1 cellular context compared by ENCODE assay signal in the genomic region with DNA sequence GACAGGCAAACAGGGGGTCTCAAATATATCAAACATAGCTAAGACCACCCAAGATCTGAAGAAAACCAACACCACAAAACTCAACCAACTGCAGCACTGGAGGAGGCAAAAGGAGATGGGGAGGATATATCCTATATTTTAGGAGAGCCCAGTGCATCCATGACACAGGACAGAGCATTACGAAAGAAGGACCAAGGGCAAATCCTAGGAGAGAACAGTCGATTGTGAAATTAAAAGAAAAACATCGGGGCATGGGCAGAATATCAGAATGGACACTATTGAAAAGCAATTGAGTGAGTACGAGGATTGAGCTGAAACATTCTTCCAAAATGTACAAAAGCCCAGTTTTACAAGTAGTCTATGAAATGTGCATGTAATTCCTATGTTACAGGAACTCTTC.
TF ChIP-seq lines count a peak whose summit lies in the region.

No MANE protein-coding gene starts in this region.

TF ChIP-seq in HepG2, 621 proteins besides CTCF, POLR2A, EP300 and RAD21 (continued from another document):
- TF ChIP-seq, protein P1, sequence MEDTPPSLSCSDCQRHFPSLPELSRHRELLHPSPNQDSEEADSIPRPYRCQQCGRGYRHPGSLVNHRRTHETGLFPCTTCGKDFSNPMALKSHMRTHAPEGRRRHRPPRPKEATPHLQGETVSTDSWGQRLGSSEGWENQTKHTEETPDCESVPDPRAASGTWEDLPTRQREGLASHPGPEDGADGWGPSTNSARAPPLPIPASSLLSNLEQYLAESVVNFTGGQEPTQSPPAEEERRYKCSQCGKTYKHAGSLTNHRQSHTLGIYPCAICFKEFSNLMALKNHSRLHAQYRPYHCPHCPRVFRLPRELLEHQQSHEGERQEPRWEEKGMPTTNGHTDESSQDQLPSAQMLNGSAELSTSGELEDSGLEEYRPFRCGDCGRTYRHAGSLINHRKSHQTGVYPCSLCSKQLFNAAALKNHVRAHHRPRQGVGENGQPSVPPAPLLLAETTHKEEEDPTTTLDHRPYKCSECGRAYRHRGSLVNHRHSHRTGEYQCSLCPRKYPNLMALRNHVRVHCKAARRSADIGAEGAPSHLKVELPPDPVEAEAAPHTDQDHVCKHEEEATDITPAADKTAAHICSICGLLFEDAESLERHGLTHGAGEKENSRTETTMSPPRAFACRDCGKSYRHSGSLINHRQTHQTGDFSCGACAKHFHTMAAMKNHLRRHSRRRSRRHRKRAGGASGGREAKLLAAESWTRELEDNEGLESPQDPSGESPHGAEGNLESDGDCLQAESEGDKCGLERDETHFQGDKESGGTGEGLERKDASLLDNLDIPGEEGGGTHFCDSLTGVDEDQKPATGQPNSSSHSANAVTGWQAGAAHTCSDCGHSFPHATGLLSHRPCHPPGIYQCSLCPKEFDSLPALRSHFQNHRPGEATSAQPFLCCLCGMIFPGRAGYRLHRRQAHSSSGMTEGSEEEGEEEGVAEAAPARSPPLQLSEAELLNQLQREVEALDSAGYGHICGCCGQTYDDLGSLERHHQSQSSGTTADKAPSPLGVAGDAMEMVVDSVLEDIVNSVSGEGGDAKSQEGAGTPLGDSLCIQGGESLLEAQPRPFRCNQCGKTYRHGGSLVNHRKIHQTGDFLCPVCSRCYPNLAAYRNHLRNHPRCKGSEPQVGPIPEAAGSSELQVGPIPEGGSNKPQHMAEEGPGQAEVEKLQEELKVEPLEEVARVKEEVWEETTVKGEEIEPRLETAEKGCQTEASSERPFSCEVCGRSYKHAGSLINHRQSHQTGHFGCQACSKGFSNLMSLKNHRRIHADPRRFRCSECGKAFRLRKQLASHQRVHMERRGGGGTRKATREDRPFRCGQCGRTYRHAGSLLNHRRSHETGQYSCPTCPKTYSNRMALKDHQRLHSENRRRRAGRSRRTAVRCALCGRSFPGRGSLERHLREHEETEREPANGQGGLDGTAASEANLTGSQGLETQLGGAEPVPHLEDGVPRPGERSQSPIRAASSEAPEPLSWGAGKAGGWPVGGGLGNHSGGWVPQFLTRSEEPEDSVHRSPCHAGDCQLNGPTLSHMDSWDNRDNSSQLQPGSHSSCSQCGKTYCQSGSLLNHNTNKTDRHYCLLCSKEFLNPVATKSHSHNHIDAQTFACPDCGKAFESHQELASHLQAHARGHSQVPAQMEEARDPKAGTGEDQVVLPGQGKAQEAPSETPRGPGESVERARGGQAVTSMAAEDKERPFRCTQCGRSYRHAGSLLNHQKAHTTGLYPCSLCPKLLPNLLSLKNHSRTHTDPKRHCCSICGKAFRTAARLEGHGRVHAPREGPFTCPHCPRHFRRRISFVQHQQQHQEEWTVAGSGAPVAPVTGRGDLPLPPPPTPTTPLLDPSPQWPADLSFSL (CRISPR knock-in tag; IDR thresholded peaks at IDR 0.05) = no peak
- TF ChIP-seq ZNF44 (CRISPR knock-in tag; IDR thresholded peaks at IDR 0.05) (no peak), ZSCAN12 (CRISPR knock-in tag; IDR thresholded peaks at IDR 0.05) (no peak), FOXK2 (IDR thresholded peaks at IDR 0.05) (no peak), ZNF780A (CRISPR knock-in tag; IDR thresholded peaks at IDR 0.05) (no peak), EZH2 (conservative IDR thresholded peaks at IDR 0.05; ENCODE audit: low read depth, low read length) (no peak), ZNF33A (CRISPR knock-in tag; IDR thresholded peaks at IDR 0.05; ENCODE audit: borderline replicate concordance) (no peak), EED (CRISPR knock-in tag; IDR thresholded peaks at IDR 0.05) (no peak), ZNF839 (CRISPR knock-in tag; IDR thresholded peaks at IDR 0.05; ENCODE audit: borderline replicate concordance) (no peak)
- TF ChIP-seq, protein P2, sequence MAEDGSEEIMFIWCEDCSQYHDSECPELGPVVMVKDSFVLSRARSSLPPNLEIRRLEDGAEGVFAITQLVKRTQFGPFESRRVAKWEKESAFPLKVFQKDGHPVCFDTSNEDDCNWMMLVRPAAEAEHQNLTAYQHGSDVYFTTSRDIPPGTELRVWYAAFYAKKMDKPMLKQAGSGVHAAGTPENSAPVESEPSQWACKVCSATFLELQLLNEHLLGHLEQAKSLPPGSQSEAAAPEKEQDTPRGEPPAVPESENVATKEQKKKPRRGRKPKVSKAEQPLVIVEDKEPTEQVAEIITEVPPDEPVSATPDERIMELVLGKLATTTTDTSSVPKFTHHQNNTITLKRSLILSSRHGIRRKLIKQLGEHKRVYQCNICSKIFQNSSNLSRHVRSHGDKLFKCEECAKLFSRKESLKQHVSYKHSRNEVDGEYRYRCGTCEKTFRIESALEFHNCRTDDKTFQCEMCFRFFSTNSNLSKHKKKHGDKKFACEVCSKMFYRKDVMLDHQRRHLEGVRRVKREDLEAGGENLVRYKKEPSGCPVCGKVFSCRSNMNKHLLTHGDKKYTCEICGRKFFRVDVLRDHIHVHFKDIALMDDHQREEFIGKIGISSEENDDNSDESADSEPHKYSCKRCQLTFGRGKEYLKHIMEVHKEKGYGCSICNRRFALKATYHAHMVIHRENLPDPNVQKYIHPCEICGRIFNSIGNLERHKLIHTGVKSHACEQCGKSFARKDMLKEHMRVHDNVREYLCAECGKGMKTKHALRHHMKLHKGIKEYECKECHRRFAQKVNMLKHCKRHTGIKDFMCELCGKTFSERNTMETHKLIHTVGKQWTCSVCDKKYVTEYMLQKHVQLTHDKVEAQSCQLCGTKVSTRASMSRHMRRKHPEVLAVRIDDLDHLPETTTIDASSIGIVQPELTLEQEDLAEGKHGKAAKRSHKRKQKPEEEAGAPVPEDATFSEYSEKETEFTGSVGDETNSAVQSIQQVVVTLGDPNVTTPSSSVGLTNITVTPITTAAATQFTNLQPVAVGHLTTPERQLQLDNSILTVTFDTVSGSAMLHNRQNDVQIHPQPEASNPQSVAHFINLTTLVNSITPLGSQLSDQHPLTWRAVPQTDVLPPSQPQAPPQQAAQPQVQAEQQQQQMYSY (CRISPR knock-in tag; IDR thresholded peaks at IDR 0.05) = no peak
- TF ChIP-seq, protein P3, sequence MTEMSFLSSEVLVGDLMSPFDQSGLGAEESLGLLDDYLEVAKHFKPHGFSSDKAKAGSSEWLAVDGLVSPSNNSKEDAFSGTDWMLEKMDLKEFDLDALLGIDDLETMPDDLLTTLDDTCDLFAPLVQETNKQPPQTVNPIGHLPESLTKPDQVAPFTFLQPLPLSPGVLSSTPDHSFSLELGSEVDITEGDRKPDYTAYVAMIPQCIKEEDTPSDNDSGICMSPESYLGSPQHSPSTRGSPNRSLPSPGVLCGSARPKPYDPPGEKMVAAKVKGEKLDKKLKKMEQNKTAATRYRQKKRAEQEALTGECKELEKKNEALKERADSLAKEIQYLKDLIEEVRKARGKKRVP (CRISPR knock-in tag; IDR thresholded peaks at IDR 0.05) = no peak
- TF ChIP-seq, protein P4, sequence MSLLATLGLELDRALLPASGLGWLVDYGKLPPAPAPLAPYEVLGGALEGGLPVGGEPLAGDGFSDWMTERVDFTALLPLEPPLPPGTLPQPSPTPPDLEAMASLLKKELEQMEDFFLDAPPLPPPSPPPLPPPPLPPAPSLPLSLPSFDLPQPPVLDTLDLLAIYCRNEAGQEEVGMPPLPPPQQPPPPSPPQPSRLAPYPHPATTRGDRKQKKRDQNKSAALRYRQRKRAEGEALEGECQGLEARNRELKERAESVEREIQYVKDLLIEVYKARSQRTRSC (CRISPR knock-in tag; IDR thresholded peaks at IDR 0.05; ENCODE audit: low read depth) = no peak
- TF ChIP-seq, protein P5, sequence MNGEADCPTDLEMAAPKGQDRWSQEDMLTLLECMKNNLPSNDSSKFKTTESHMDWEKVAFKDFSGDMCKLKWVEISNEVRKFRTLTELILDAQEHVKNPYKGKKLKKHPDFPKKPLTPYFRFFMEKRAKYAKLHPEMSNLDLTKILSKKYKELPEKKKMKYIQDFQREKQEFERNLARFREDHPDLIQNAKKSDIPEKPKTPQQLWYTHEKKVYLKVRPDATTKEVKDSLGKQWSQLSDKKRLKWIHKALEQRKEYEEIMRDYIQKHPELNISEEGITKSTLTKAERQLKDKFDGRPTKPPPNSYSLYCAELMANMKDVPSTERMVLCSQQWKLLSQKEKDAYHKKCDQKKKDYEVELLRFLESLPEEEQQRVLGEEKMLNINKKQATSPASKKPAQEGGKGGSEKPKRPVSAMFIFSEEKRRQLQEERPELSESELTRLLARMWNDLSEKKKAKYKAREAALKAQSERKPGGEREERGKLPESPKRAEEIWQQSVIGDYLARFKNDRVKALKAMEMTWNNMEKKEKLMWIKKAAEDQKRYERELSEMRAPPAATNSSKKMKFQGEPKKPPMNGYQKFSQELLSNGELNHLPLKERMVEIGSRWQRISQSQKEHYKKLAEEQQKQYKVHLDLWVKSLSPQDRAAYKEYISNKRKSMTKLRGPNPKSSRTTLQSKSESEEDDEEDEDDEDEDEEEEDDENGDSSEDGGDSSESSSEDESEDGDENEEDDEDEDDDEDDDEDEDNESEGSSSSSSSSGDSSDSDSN (CRISPR knock-in tag; IDR thresholded peaks at IDR 0.05) = no peak
